Comparison of ENCODE assay signal across 8 cellular contexts in the genomic region with DNA sequence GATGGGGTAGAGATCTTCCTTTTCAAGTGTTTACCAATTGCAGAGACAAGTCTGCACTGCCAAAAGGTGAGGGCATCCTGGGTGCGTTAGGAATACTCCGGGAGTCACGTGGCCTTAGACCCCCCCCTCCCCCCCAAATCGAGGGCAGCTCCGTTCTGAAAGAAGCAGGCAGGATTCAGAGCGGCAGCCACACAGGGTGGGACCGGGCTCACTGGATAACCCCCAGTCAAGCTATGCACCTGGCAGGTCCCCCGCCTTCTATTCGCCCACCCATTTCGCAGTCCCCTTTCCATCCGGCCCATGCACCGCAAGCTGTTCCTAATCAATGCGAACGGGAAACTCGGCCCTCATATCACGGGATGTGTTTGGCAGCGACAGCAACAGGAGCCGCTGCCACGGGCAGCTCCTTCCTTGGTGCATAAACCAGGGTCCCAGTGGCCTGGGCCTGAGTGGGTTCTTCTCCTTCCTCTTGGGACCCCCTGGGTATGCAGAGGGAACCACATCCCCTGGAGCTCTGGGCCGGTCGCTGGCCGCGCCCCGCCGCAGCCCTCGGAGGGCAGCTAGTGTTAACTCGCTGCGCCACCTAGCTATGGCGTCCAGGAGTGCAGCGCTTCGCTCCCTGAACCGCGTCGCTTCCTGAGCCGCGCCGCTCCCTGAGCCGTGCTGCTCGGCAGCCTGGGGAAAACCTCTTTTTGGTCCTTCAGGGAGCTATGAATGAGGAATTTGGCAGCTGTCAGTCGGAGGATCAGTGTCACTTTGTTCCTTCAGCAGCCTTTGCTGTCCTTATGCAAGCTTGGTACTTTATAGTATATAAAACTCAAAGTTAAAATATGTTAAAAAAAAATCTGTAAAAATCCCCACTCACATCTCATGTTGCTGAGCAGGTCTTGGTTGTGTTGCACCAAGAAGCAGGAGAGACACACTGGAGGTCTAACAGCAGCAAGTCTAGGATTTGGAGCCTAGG. TPM values are rescaled to one million over a fixed set of nuclear protein-coding genes. Genes with fewer than 3 reads are reported as not detected.
DNase-seq lines count a peak whose midpoint lies in the region; FAIRE-seq lines count a peak whose summit lies in the region.

No MANE protein-coding gene starts in this region.

- H3K4me1 Mint-ChIP-seq in activated naive CD8-positive, alpha-beta T cell (ENCODE audit: low read depth) = peaks cover 7% of the 10 kb centered on the region

- peak overlapping the region; percentile 77 for H3K4me3 Mint-ChIP-seq in activated naive CD8-positive, alpha-beta T cell

- H3K27ac Mint-ChIP-seq in activated naive CD8-positive, alpha-beta T cell = no peak overlapping the region

- DNase-seq in 8988T (peak; percentile 77), GM18507 (ENCODE audit: extremely low spot score, insufficient read length, low read depth) (peak; percentile 84), NAMALWA (ENCODE audit: low spot score) (peak; percentile 80), SKM-1 treated with dmso at 0.1 percent for 144 hours (lab: John Stamatoyannopoulos, UW; ENCODE audit: unreplicated experiment) (peak; percentile 61), glomerular visceral epithelial cell (ENCODE audit: extremely low spot score) (peak; percentile 79), occipital lobe (lab: John Stamatoyannopoulos, UW) (peak; percentile 77), superior temporal gyrus (ENCODE audit: extremely low spot score) (peak; percentile 96)

- no peaks in the 10 kb centered on the region for H3K9me3 Mint-ChIP-seq in activated naive CD8-positive, alpha-beta T cell (ENCODE audit: low read depth)

- no peaks in the 10 kb centered on the region for H3K36me3 Mint-ChIP-seq in activated naive CD8-positive, alpha-beta T cell

- FAIRE-seq in GM18507 (lab: Jason Lieb, UNC) = peak; percentile 89

- no peaks in the 10 kb centered on the region for H3K27me3 Mint-ChIP-seq in activated naive CD8-positive, alpha-beta T cell

RNA-seq across cellular contexts. Expression of a gene that starts 41.4 kb away (rescaled TPM):
- total RNA-seq in occipital lobe = 3.3 TPM

RNA-seq across cellular contexts. Expression of a gene that starts 55.3 kb away (rescaled TPM):
- total RNA-seq in occipital lobe = 27.1 TPM

RNA-seq across cellular contexts. Expression of a gene that starts 56.8 kb away (rescaled TPM):
- 13.1 TPM for total RNA-seq in occipital lobe

Comparison
In these comparisons a context has a peak if more than half of its experiments do, and no peak if none do; other contexts are left out.
1. Peak in every context shown above with its lines: DNase-seq.